In the genomic region with DNA sequence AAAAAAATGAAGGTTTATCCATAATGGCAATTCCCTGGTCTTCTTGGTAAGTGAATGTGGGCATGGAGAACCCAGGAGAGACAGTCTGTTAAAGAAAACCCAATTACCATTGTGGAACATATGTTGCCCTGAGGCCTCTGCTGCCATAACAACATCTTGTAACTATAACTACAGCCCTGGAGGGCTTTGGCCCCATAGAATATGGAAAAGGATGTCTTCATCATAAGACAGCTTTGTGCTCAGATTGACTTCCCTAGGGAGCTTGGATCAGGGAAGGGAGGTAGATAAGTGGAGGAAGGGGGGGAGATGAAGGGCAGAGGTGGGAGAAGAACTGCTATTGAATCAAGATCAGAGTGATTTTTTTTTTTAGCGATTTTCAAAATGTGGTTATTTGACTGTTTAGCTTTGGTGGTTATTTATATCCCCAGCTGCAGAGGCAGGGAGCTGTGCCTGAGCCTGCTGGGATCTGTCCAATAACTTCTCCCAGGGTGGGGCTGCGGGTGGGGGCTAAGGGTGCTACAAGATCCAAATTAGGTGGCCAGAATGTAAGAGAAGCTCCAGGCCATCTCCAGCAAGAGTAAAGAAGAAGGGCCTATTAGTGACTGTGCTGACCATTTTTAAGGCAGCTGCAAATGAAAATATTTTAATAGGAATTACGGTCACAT, we compare ENCODE assay signal across 16 cellular contexts. TPM values are rescaled to one million over a fixed set of nuclear protein-coding genes. Genes with fewer than 3 reads are reported as not detected.
DNase-seq lines count a peak whose midpoint lies in the region; ATAC-seq, FAIRE-seq and TF ChIP-seq lines count a peak whose summit lies in the region.
"Had no signal": no experiment of that assay in that cellular context is flagged by ENCODE, and none has a peak within 500 bp of the region (broad histone marks: within the 10 kb centered on the region; RNA-seq: fewer than 3 reads in every experiment).

No MANE protein-coding gene starts in this region.

- H3K79me2 ChIP-seq in K562 (ENCODE audit: control insufficient read depth, insufficient read depth, low read length): peaks cover 8% of the 10 kb centered on the region; the same call in 2 of the 3 replicates

- no peak for TF ChIP-seq EP300 in K562 (IDR thresholded peaks at IDR 0.05; ENCODE audit: low read length)

- H3K4me2 ChIP-seq in K562 (ENCODE audit: insufficient read depth, low read length): no peak overlapping the region
- H3K4me2 ChIP-seq: SK-N-SH had no signal

- no peaks in the 10 kb centered on the region for H3K9me1 ChIP-seq in K562 (ENCODE audit: control insufficient read depth, insufficient read depth, low read length)

- H3K4me3 ChIP-seq in K562: no peak overlapping the region
- no peak overlapping the region for H3K4me3 ChIP-seq in testis
- H3K4me3 ChIP-seq: cardiac muscle cell, prostate gland had no signal

- BruUV-seq in K562 (replicated peaks; lab: Mats Ljungman, UMichigan): no TSS peak

- H3K36me3 ChIP-seq in K562 (ENCODE audit: control insufficient read depth, insufficient read depth, low read length) (no peaks in the 10 kb centered on the region), testis (ENCODE audit: low read depth, missing control alignments) (no peaks in the 10 kb centered on the region)
- H3K36me3 ChIP-seq: cardiac muscle cell, prostate gland, WERI-Rb-1 had no signal

- H3K27me3 ChIP-seq in K562 (ENCODE audit: control insufficient read depth in 2 of 2, insufficient read depth in 2 of 2, low read length in 2 of 2) (no peaks in the 10 kb centered on the region), testis (no peaks in the 10 kb centered on the region)
- H3K27me3 ChIP-seq: cardiac muscle cell had no signal

- no peak for TF ChIP-seq RAD21 in K562 (CRISPR knock-in tag; conservative IDR thresholded peaks at IDR 0.05 in 1 of 2, IDR thresholded peaks at IDR 0.05 in 1 of 2)

- H3K9ac ChIP-seq in K562 (ENCODE audit: insufficient read depth in 1 of 2, low read depth in 2 of 2, low read length in 2 of 2): no peak overlapping the region
- H3K9ac ChIP-seq: SK-N-SH had no signal

- H2AFZ ChIP-seq in K562 (ENCODE audit: low read depth, low read length): no peak overlapping the region

- no peak for ATAC-seq in K562
- no peak for ATAC-seq in GM19328 (IDR thresholded peaks at IDR 0.05; ENCODE audit: unreplicated experiment)
- ATAC-seq: CD8-positive, alpha-beta T cell; HCT116 had no signal

- CTCF ChIA-PET in K562 (lab: Yijun Ruan, JAX; ENCODE audit: low intra/inter-chr PET ratio): no interaction called here

- no peak for FAIRE-seq in K562 (lab: Jason Lieb, UNC)

- DNase-seq in NCI-H146 treated with DMSO at 0.1 percent for 48 hours (lab: John Stamatoyannopoulos, UW; ENCODE audit: unreplicated experiment): peak; percentile 44
- no peak for DNase-seq in K562 (ENCODE audit: extremely low read depth in 1 of 4, low spot score in 3 of 4)
- DNase-seq in left kidney (ENCODE audit: low read depth, low spot score): peak; percentile 8
- peak; percentile 44 for DNase-seq in testis
- no peak for DNase-seq in NCI-H526 (lab: John Stamatoyannopoulos, UW)
- DNase-seq in cerebellum (ENCODE audit: low spot score): no peak
- DNase-seq in T-helper 9 cell: no peak
- DNase-seq: activated naive CD4-positive, alpha-beta T cell treated with anti-CD3 and anti-CD28 coated beads, Interleukin-2, amount 50 U/mL, for 16 hours; CD8-positive, alpha-beta T cell; NCI-H1092 treated with DMSO at 0.1 percent for 48 hours; SK-N-SH; WERI-Rb-1 had no signal

- H3K4me1 ChIP-seq in K562 (replicated peaks in 1 of 2; ENCODE audit: control insufficient read depth in 2 of 2, insufficient read depth in 2 of 2, low read length in 2 of 2) (peaks cover 5 to 24% of the 10 kb centered on the region in 2 experiments; a peak in 4 of 5 replicates), testis (peaks cover 4% of the 10 kb centered on the region)

- H3K9me3 ChIP-seq in K562 (replicated peaks; ENCODE audit: control insufficient read depth, insufficient read depth, low read depth, low read length): no peaks in the 10 kb centered on the region
- no peaks in the 10 kb centered on the region for H3K9me3 ChIP-seq in testis
- H3K9me3 ChIP-seq: prostate gland, SK-N-SH had no signal

- intact Hi-C loops in K562 (cut with micrococcal nuclease): no loop called here
- intact Hi-C loops in testis (cut with DNase I; ENCODE audit: low total_unique reads): no loop called here

- TF ChIP-seq CTCF in K562 (IDR thresholded peaks at IDR 0.05 in 2 of 3, conservative IDR thresholded peaks at IDR 0.05 in 1 of 3; ENCODE audit: insufficient read depth in 2 of 3, low read depth in 1 of 3, low read length in 3 of 3) (no peak), testis (IDR thresholded peaks at IDR 0.05) (no peak)

- TF ChIP-seq POLR2A in K562 (conservative IDR thresholded peaks at IDR 0.05) (no peak), testis (IDR thresholded peaks at IDR 0.05) (no peak)

- no peaks in the 10 kb centered on the region for H4K20me1 ChIP-seq in K562 (replicated peaks; ENCODE audit: control insufficient read depth, insufficient read depth, low read length)

- WGBS in K562 (ENCODE audit: insufficient coverage, low coverage, missing lambda C conversion rate): 35% methylated on average over 3 of the region's 3 CpGs
- 41 to 62% methylated on average over 3 of the region's 3 CpGs for WGBS in testis, 2 donors

- in situ Hi-C loops in K562 (cut with MboI): no loop called here

- POLR2A ChIA-PET in K562 (lab: Yijun Ruan, JAX): interaction anchor here (0.7 to 1.3 kb wide), 5 partner anchors 10 to 118 kb away, joined by 3 to 5 read pairs (median 3); no protein-coding TSS in a partner anchor

- H3K27ac ChIP-seq in K562 (ENCODE audit: extremely low read depth, low read depth, low read length) (no peak overlapping the region), testis (peak overlapping the region in 1 of 2 donors; percentile 15)
- H3K27ac ChIP-seq: WERI-Rb-1 had no signal

TF ChIP-seq in K562, 482 proteins besides CTCF, POLR2A, EP300 and RAD21:
- TF ChIP-seq RFX1 (IDR thresholded peaks at IDR 0.05): peak; percentile 15; the same call in 1 of the 2 replicates
- no peak for TF ChIP-seq XRCC3 (IDR thresholded peaks at IDR 0.05)

RNA-seq across cellular contexts. Expression of a gene that starts 5.3 kb away (rescaled TPM):
- 98.7 and 143 TPM in 2 replicates for total RNA-seq in K562 (2011; cell fraction: chromatin; rRNA removed; ENCODE audit: low replicate concordance)
- total RNA-seq in K562 (2011; cell fraction: nucleolus; rRNA removed): 42.4 and 42.8 TPM in 2 replicates
- 98.0 and 135 TPM in 2 replicates for total RNA-seq in K562 (2011; cell fraction: nucleoplasm; rRNA removed)
- 26.6 and 34.8 TPM in 2 replicates for total RNA-seq in K562 (2014; rRNA removed)
- 37.7 and 42.2 TPM in 2 replicates for total RNA-seq in K562 (2014; rRNA removed; fragmentation: Illumina TruSeq; extraction: Trizol)
- 35.6 and 36.1 TPM in 2 replicates for total RNA-seq in K562 (2015; rRNA removed; fragmentation: Illumina TruSeq; extraction: Trizol)
- total RNA-seq in K562 (2021): 52.8 and 57.3 TPM in 2 replicates
- 20.6 and 39.3 TPM in 2 replicates for polyA plus RNA-seq in K562 (2011; rRNA removed)
- polyA plus RNA-seq in K562 (2011; cell fraction: cytosol; rRNA removed): 14.3 and 28.7 TPM in 2 replicates
- polyA plus RNA-seq in K562 (2011; cell fraction: nucleus; rRNA removed): 53.9 and 59.1 TPM in 2 replicates
- 24.3 and 34.3 TPM in 2 replicates for polyA plus RNA-seq in K562 (2012)
- polyA plus RNA-seq in K562 (2014; fragmentation: Illumina TruSeq; extraction: Trizol): 36.1 and 39.1 TPM in 2 replicates
- polyA plus RNA-seq in K562 (2014; fragmentation: Nextera tagmentation; extraction: Ambion mirVana): 10 to 100 TPM; 10.8 to 10.9 TPM
- 18.3 and 20.5 TPM in 2 replicates for polyA plus RNA-seq in K562 (2014; rRNA removed)
- polyA minus RNA-seq in K562 (2011; rRNA and poly(A)+ RNA removed): 52.7 and 64.3 TPM in 2 replicates
- polyA minus RNA-seq in K562 (2011; cell fraction: cytosol; rRNA and poly(A)+ RNA removed): 34.6 and 39.4 TPM in 2 replicates
- polyA minus RNA-seq in K562 (2011; cell fraction: nucleus; rRNA and poly(A)+ RNA removed): 31.5 and 52.3 TPM in 2 replicates
- total RNA-seq in testis: 100 to 1,000 TPM; 122 to 123 TPM
- 181 TPM for polyA plus RNA-seq in testis (ENCODE audit: insufficient read depth, low read depth, low replicate concordance)
- 48.8 TPM for total RNA-seq in cerebellum

RNA-seq across cellular contexts. Expression of a gene that starts 19.3 kb away (rescaled TPM):
- 36.1 and 63.6 TPM in 2 replicates for total RNA-seq in K562 (2011; cell fraction: chromatin; rRNA removed; ENCODE audit: low replicate concordance)
- 46.1 and 47.4 TPM in 2 replicates for total RNA-seq in K562 (2011; cell fraction: nucleolus; rRNA removed)
- total RNA-seq in K562 (2011; cell fraction: nucleoplasm; rRNA removed): 43.6 and 73.7 TPM in 2 replicates
- total RNA-seq in K562 (2014; rRNA removed) (36.6 and 53.7 TPM in 2 replicates), K562 (2014; rRNA removed; fragmentation: Illumina TruSeq; extraction: Trizol) (17.2 and 17.4 TPM in 2 replicates), K562 (2015; rRNA removed; fragmentation: Illumina TruSeq; extraction: Trizol) (29.9 and 31.6 TPM in 2 replicates), K562 (2021) (57.1 and 60.6 TPM in 2 replicates), testis (10 to 100 TPM; 30.2 to 38.1 TPM), cerebellum (5.2 TPM)
- polyA plus RNA-seq in K562 (2011; rRNA removed) (40.4 and 70.5 TPM in 2 replicates), K562 (2014; fragmentation: Illumina TruSeq; extraction: Trizol) (78.9 and 79.7 TPM in 2 replicates), K562 (2014; fragmentation: Nextera tagmentation; extraction: Ambion mirVana) (1 to 10 TPM; 3.1 to 4.7 TPM), K562 (2014; rRNA removed) (62.9 and 65.9 TPM in 2 replicates), testis (ENCODE audit: insufficient read depth, low read depth, low replicate concordance) (67.3 TPM)
- 42.0 and 64.7 TPM in 2 replicates for polyA plus RNA-seq in K562 (2011; cell fraction: cytosol; rRNA removed)
- polyA plus RNA-seq in K562 (2011; cell fraction: nucleus; rRNA removed): 39.9 and 55.6 TPM in 2 replicates
- polyA plus RNA-seq in K562 (2012): 40.1 and 94.9 TPM in 2 replicates
- 19.7 and 22.8 TPM in 2 replicates for polyA minus RNA-seq in K562 (2011; rRNA and poly(A)+ RNA removed)
- 29.9 and 30.1 TPM in 2 replicates for polyA minus RNA-seq in K562 (2011; cell fraction: cytosol; rRNA and poly(A)+ RNA removed)
- 22.2 and 22.9 TPM in 2 replicates for polyA minus RNA-seq in K562 (2011; cell fraction: nucleus; rRNA and poly(A)+ RNA removed)

Comparison
In these comparisons a context has a peak if more than half of its experiments do, and no peak if none do; other contexts are left out.
1. DNase-seq: peak in NCI-H146 treated with DMSO at 0.1 percent for 48 hours (single experiment), left kidney (single experiment) and testis (single experiment); none in K562 (0 of 4), NCI-H526 (0 of 2), cerebellum (single experiment) and T-helper 9 cell (single experiment).